Comparison of ENCODE assay signal across 1 cellular context in the genomic region with DNA sequence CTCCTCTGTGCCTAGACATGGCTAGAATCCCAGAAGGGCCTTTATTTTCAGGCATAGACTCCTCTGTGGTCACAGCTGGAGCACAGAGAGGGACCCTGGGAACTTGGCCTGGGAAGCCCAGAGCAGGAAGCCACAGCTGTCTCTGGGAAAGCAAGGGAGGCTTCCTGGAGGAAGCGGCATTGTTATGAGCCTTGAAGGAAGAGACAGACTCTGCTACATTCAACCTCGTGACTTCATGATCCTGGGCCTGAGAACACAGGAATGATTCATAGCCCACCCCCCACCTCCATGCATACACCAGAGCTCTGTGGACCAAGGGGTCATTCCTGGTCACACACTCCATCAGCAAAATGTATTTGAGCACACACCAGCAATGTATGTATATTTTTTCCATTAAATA.
TF ChIP-seq lines count a peak whose summit lies in the region.

No MANE protein-coding gene starts in this region.

TF ChIP-seq in HepG2, 621 proteins besides CTCF, POLR2A, EP300 and RAD21:
- peak; percentile 75 for TF ChIP-seq ZFP36 (IDR thresholded peaks at IDR 0.05; ENCODE audit: borderline replicate concordance, low read depth, low read length, partially characterized antibody)
- no peak for TF ChIP-seq YEATS2 (CRISPR knock-in tag; IDR thresholded peaks at IDR 0.05; ENCODE audit: borderline replicate concordance)
TF ChIP-seq in HepG2: peak in this region for 1.
